ENCODE assay signal across 18 cellular contexts in genomic region chr3:99928758-99929408, GRCh38.
DNase-seq lines count a peak whose midpoint lies in the region; ATAC-seq and TF ChIP-seq lines count a peak whose summit lies in the region.
"Had no signal": no experiment of that assay in that cellular context is flagged by ENCODE, and none has a peak within 500 bp of the region (broad histone marks: within the 10 kb centered on the region; RNA-seq: fewer than 3 reads in every experiment).

No MANE protein-coding gene starts in this region.

- intact Hi-C loops in ascending aorta (cut with DNase I), result loop anchor here (5.0 kb wide), 1 partner anchor 52 kb away; no protein-coding TSS in a partner anchor
- intact Hi-C loops in vagina (cut with DNase I), result no loop called here

- H3K4me1 Mint-ChIP-seq in neural crest cell, result peaks cover 31% of the 10 kb centered on the region
- H3K4me1 Mint-ChIP-seq: activated B cell treated with CpG ODN at 0.5 μM for 24 hours, CD14-positive monocyte had no signal

- TF ChIP-seq POLR2A in gastroesophageal sphincter (IDR thresholded peaks at IDR 0.05) (no peak), vagina (IDR thresholded peaks at IDR 0.05) (no peak)

- H3K9me3 ChIP-seq in ascending aorta, result no peaks in the 10 kb centered on the region
- no peaks in the 10 kb centered on the region for H3K9me3 ChIP-seq in gastroesophageal sphincter
- no peaks in the 10 kb centered on the region for H3K9me3 ChIP-seq in vagina

- DNase-seq in ascending aorta (ENCODE audit: low spot score in 2 of 2) (no peak), neural crest cell (ENCODE audit: low read depth, low spot score) (no peak), vagina (ENCODE audit: extremely low spot score in 2 of 2) (no peak)
- DNase-seq in activated CD4-positive, alpha-beta T cell treated with anti-CD3 and anti-CD28 coated beads, Interleukin-2, amount 50 U/mL, for 1 hour, result no peak
- DNase-seq: activated B cell treated with CpG ODN at 0.5 μM for 24 hours; activated naive CD4-positive, alpha-beta T cell treated with Interleukin-2 at 50 U/mL for 16 hours; DMS79 treated with DMSO at 0.1 percent for 48 hours; Karpas-422; NCI-H1694 treated with DMSO at 0.1 percent for 48 hours; small intestine; stimulated activated naive CD8-positive, alpha-beta T cell treated with anti-CD3 and anti-CD28 coated beads, Interleukin-15, amount 100 ng/mL, for 72 hours; T-cell had no signal

- no peak overlapping the region for H3K27ac Mint-ChIP-seq in neural crest cell (ENCODE audit: unreplicated experiment)
- H3K27ac Mint-ChIP-seq: activated B cell treated with CpG ODN at 0.5 μM for 24 hours; CD14-positive monocyte; natural killer cell treated with Interleukin-12 subunit alpha and Interleukin-12 subunit beta and Interleukin-15 and Interleukin-18, amount 100 ng/mL, for 72 hours; T-cell had no signal

- H3K9me3 Mint-ChIP-seq in neural crest cell, result no peaks in the 10 kb centered on the region
- H3K9me3 Mint-ChIP-seq: activated B cell treated with CpG ODN at 0.5 μM for 24 hours; CD14-positive monocyte; natural killer cell treated with Interleukin-12 subunit alpha and Interleukin-12 subunit beta and Interleukin-15 and Interleukin-18, amount 100 ng/mL, for 72 hours; stimulated activated naive CD8-positive, alpha-beta T cell treated with anti-CD3 and anti-CD28 coated beads, Interleukin-15, amount 100 ng/mL, for 72 hours had no signal

- ATAC-seq in gastroesophageal sphincter, result peak; percentile 42
- no peak for ATAC-seq in GM21423 (IDR thresholded peaks at IDR 0.05; ENCODE audit: unreplicated experiment)
- no peak for ATAC-seq in GM21447 (IDR thresholded peaks at IDR 0.05; ENCODE audit: unreplicated experiment)
- ATAC-seq: natural killer cell treated with Interleukin-12 subunit alpha and Interleukin-12 subunit beta and Interleukin-15 and Interleukin-18, amount 100 ng/mL, for 72 hours; stimulated activated naive CD8-positive, alpha-beta T cell treated with anti-CD3 and anti-CD28 coated beads, Interleukin-15, amount 100 ng/mL, for 72 hours; T-cell had no signal

- TF ChIP-seq EP300 in gastroesophageal sphincter (IDR thresholded peaks at IDR 0.05), result no peak

- peaks cover 2% of the 10 kb centered on the region for H3K36me3 Mint-ChIP-seq in neural crest cell (ENCODE audit: low read depth)
- H3K36me3 Mint-ChIP-seq: CD14-positive monocyte; natural killer cell treated with Interleukin-12 subunit alpha and Interleukin-12 subunit beta and Interleukin-15 and Interleukin-18, amount 100 ng/mL, for 72 hours had no signal

- H3K27me3 Mint-ChIP-seq in neural crest cell (ENCODE audit: low read depth), result no peaks in the 10 kb centered on the region
- H3K27me3 Mint-ChIP-seq: activated B cell treated with CpG ODN at 0.5 μM for 24 hours; natural killer cell treated with Interleukin-12 subunit alpha and Interleukin-12 subunit beta and Interleukin-15 and Interleukin-18, amount 100 ng/mL, for 72 hours; stimulated activated naive CD8-positive, alpha-beta T cell treated with anti-CD3 and anti-CD28 coated beads, Interleukin-15, amount 100 ng/mL, for 72 hours; T-cell had no signal

- WGBS in gastroesophageal sphincter (ENCODE audit: low coverage in 1 of 2), 2 donors, result 24 to 38% methylated on average over 4 of the region's 4 CpGs

- H3K27ac ChIP-seq in ascending aorta (peak overlapping the region; percentile 78 to 84), gastroesophageal sphincter (peak overlapping the region; percentile 74 to 84 (median 79)), vagina (peak overlapping the region; percentile 22)
- H3K27ac ChIP-seq: cardiac muscle cell had no signal

- H3K36me3 ChIP-seq in ascending aorta (no peaks in the 10 kb centered on the region), gastroesophageal sphincter (no peaks in the 10 kb centered on the region), vagina (no peaks in the 10 kb centered on the region)
- H3K36me3 ChIP-seq: cardiac muscle cell had no signal

- H3K4me1 ChIP-seq in ascending aorta (peaks cover 4 to 40% of the 10 kb centered on the region in 2 donors), gastroesophageal sphincter (peaks cover 21 to 58% (median 23%) of the 10 kb centered on the region in 3 donors), vagina (peaks cover 36% of the 10 kb centered on the region)

- peak in 2 of 3 experiments; percentile 32 to 56 for TF ChIP-seq CTCF in ascending aorta (IDR thresholded peaks at IDR 0.05)
- TF ChIP-seq CTCF in gastroesophageal sphincter (IDR thresholded peaks at IDR 0.05), result peak; percentile 36 to 56 (median 46)
- TF ChIP-seq CTCF in neural crest cell (conservative IDR thresholded peaks at IDR 0.05), result peak; percentile 32
- no peak for TF ChIP-seq CTCF in vagina (IDR thresholded peaks at IDR 0.05)

- H3K4me3 ChIP-seq in ascending aorta, result peak overlapping the region in 1 of 2 donors; percentile 30
- H3K4me3 ChIP-seq in gastroesophageal sphincter, result no peak overlapping the region
- no peak overlapping the region for H3K4me3 ChIP-seq in vagina
- H3K4me3 ChIP-seq: cardiac muscle cell had no signal

- H3K4me3 Mint-ChIP-seq in neural crest cell, result no peak overlapping the region
- H3K4me3 Mint-ChIP-seq: activated B cell treated with CpG ODN at 0.5 μM for 24 hours; CD14-positive monocyte; natural killer cell treated with Interleukin-12 subunit alpha and Interleukin-12 subunit beta and Interleukin-15 and Interleukin-18, amount 100 ng/mL, for 72 hours; stimulated activated naive CD8-positive, alpha-beta T cell treated with anti-CD3 and anti-CD28 coated beads, Interleukin-15, amount 100 ng/mL, for 72 hours; T-cell had no signal

- H3K27me3 ChIP-seq in ascending aorta (no peaks in the 10 kb centered on the region), gastroesophageal sphincter (no peaks in the 10 kb centered on the region), vagina (no peaks in the 10 kb centered on the region)

Comparison
In these comparisons a context has a peak if more than half of its experiments do, and no peak if none do; other contexts are left out.
1. H3K27ac ChIP-seq: peak in every context shown above with its lines; median percentile 81 in ascending aorta; 79 in gastroesophageal sphincter; 22 in vagina.
2. CTCF ChIP-seq: peak in ascending aorta (2 of 3), gastroesophageal sphincter (4 of 4) and neural crest cell (single experiment); none in vagina (0 of 3).